8 cellular contexts compared by ENCODE assay signal in genomic region chr13:76879211-76879875, GRCh38. TPM values are rescaled to one million over a fixed set of nuclear protein-coding genes. Genes with fewer than 3 reads are reported as not detected.
DNase-seq lines count a peak whose midpoint lies in the region; ATAC-seq and TF ChIP-seq lines count a peak whose summit lies in the region.

No MANE protein-coding gene starts in this region.

- peaks cover 0 to 3% (median 0%) of the 10 kb centered on the region in 5 donors for H3K36me3 ChIP-seq in subcutaneous abdominal adipose tissue (ENCODE audit: control insufficient read depth in 5 of 5, insufficient read depth in 5 of 5, low read length in 5 of 5)

- peak overlapping the region in 3 of 6 donors; percentile 37 to 57 (median 55) for H3K27ac Mint-ChIP-seq in naive B cell

- peak; percentile 95 for ATAC-seq in GM19463 (IDR thresholded peaks at IDR 0.05; ENCODE audit: unreplicated experiment)
- ATAC-seq in HG03571 (IDR thresholded peaks at IDR 0.05; ENCODE audit: unreplicated experiment): peak; percentile 95
- ATAC-seq in naive B cell (ENCODE audit: low read depth in 2 of 2): peak; percentile 96 to 99

- no peaks in the 10 kb centered on the region for H3K36me3 Mint-ChIP-seq in naive B cell

- H3K4me1 Mint-ChIP-seq in naive B cell: peaks cover 11 to 15% (median 14%) of the 10 kb centered on the region in 3 donors

- no peaks in the 10 kb centered on the region for H3K9me3 Mint-ChIP-seq in naive B cell

- no peaks in the 10 kb centered on the region for H3K9me3 ChIP-seq in subcutaneous abdominal adipose tissue (ENCODE audit: control insufficient read depth in 5 of 5, low read length in 5 of 5)

- DNase-seq in AG09309 (ENCODE audit: low read depth): peak; percentile 79
- peak; percentile 50 for DNase-seq in activated CD4-positive, alpha-beta T cell treated with anti-CD3 and anti-CD28 coated beads for 1 hour
- peak; percentile 94 for DNase-seq in dermis blood vessel endothelial cell
- DNase-seq in naive B cell: peak; percentile 38
- DNase-seq in COLO668 (lab: John Stamatoyannopoulos, UW; ENCODE audit: unreplicated experiment): no peak

- H3K27me3 Mint-ChIP-seq in naive B cell: no peaks in the 10 kb centered on the region

- H3K27me3 ChIP-seq in subcutaneous abdominal adipose tissue (ENCODE audit: control insufficient read depth in 5 of 5, insufficient read depth in 4 of 5, low read length in 5 of 5): no peaks in the 10 kb centered on the region

- peaks cover 0 to 46% (median 30%) of the 10 kb centered on the region in 5 donors for H3K4me1 ChIP-seq in subcutaneous abdominal adipose tissue (ENCODE audit: control insufficient read depth in 5 of 5, insufficient read depth in 5 of 5, low read length in 5 of 5)

- H3K4me3 Mint-ChIP-seq in naive B cell: peak overlapping the region; percentile 55 to 87 (median 72)

- H3K4me3 ChIP-seq in AG09309 (ENCODE audit: control insufficient read depth, low read depth, low read length): no peak overlapping the region
- H3K4me3 ChIP-seq in subcutaneous abdominal adipose tissue (ENCODE audit: low read depth in 1 of 5, low read length in 5 of 5): peak overlapping the region in 2 of 5 donors; percentile 5 to 25

- peak overlapping the region; percentile 90 for H3K27ac ChIP-seq in subcutaneous abdominal adipose tissue (ENCODE audit: low read depth, low read length)

- no peak for TF ChIP-seq CTCF in AG09309 (IDR thresholded peaks at IDR 0.05; ENCODE audit: control insufficient read depth, insufficient read depth, low read depth, low read length, missing control alignments)

- H3K9ac ChIP-seq in subcutaneous abdominal adipose tissue (ENCODE audit: low read length in 5 of 5): peak overlapping the region in 1 of 5 donors; percentile 30

RNA-seq across cellular contexts. Expression of gene KCTD12, which starts 6.9 kb away (rescaled TPM):
- 395 and 538 TPM in 2 replicates for total RNA-seq in dermis blood vessel endothelial cell
- under 1 TPM; 0.10 to 0.27 (median 0.14) TPM for polyA plus RNA-seq in naive B cell (ENCODE audit: low read depth in 6 of 6)
